ENCODE assay signal across 16 cellular contexts in genomic region chr20:25177890-25178321, GRCh38. TPM values are rescaled to one million over a fixed set of nuclear protein-coding genes. Genes with fewer than 3 reads are reported as not detected.
DNase-seq lines count a peak whose midpoint lies in the region; ATAC-seq and TF ChIP-seq lines count a peak whose summit lies in the region.
"Had no signal": no experiment of that assay in that cellular context is flagged by ENCODE, and none has a peak within 500 bp of the region (broad histone marks: within the 10 kb centered on the region; RNA-seq: fewer than 3 reads in every experiment).

No MANE protein-coding gene starts in this region.

- no peaks in the 10 kb centered on the region for H3K9me3 ChIP-seq in body of pancreas

- intact Hi-C loops in body of pancreas (cut with DNase I), result no loop called here

- peaks cover 26% of the 10 kb centered on the region for H3K4me1 ChIP-seq in body of pancreas
- H3K4me1 ChIP-seq: BLaER1 treated with 17β-estradiol and CSF1 and Interleukin-3, amounts not matched to agents 10 nM and 100 nM had no signal

- in situ Hi-C loops in ACHN (cut with HindIII; ENCODE audit: low pct_ligation_motif_present, low pct_unique_long_range_greater_than_20kb, low sequenced_read_pairs), result no loop called here

- WGBS in body of pancreas, 2 donors, result 36 to 45% methylated on average over 2 of the region's 2 CpGs

- no peak for TF ChIP-seq CTCF in body of pancreas (IDR thresholded peaks at IDR 0.05)

- H3K27ac ChIP-seq in body of pancreas, result peak overlapping the region; percentile 30 to 75 (median 56)
- H3K27ac ChIP-seq: BLaER1 treated with 17β-estradiol and CSF1 and Interleukin-3, amounts not matched to agents 10 nM and 100 nM had no signal

- no peak for TF ChIP-seq POLR2A in body of pancreas (IDR thresholded peaks at IDR 0.05)

- H3K36me3 ChIP-seq in body of pancreas (replicated peaks in 1 of 2; ENCODE audit: insufficient read depth in 1 of 2, low read depth in 2 of 2), result no peaks in the 10 kb centered on the region
- H3K36me3 ChIP-seq: BLaER1 treated with 17β-estradiol and CSF1 and Interleukin-3, amounts not matched to agents 10 nM and 100 nM had no signal

- DNase-seq in ELR (ENCODE audit: low read depth) (peak; percentile 56), NCI-H2081 treated with DMSO at 0.1 percent for 48 hours (lab: John Stamatoyannopoulos, UW) (peak; percentile 53), body of pancreas (peak; percentile 60 to 82 (median 76)), mucosa of gallbladder (ENCODE audit: low spot score) (peak; percentile 34), ACHN (no peak)
- DNase-seq in activated naive CD4-positive, alpha-beta T cell treated with anti-CD3 and anti-CD28 coated beads, Interleukin-2, amount 50 U/mL, for 16 hours, result no peak
- DNase-seq: activated CD4-positive, CD25-positive, alpha-beta regulatory T cell treated with anti-CD3 and anti-CD28 coated beads, Interleukin-2, amount 50 U/mL, for 72 hours; activated T-cell treated with anti-CD3 and anti-CD28 coated beads for 4 hours; GF-D8; H7; retina; stimulated activated CD4-positive, alpha-beta T cell treated with anti-CD3 and anti-CD28 coated beads, Interleukin-2, amount 100 ng/mL, for 48 hours; stimulated activated naive CD4-positive, alpha-beta T cell treated with Interleukin-2 at 50 U/mL for 16 hours had no signal

- no peak overlapping the region for H3K4me3 ChIP-seq in body of pancreas
- H3K4me3 ChIP-seq: BLaER1 treated with 17β-estradiol and CSF1 and Interleukin-3, amounts not matched to agents 10 nM and 100 nM had no signal

- H3K27me3 ChIP-seq in body of pancreas, result no peaks in the 10 kb centered on the region
- H3K27me3 ChIP-seq: BLaER1 treated with 17β-estradiol and CSF1 and Interleukin-3, amounts not matched to agents 10 nM and 100 nM had no signal

- peak; percentile 91 for ATAC-seq in body of pancreas
- ATAC-seq in HG03521 (IDR thresholded peaks at IDR 0.05; ENCODE audit: unreplicated experiment), result no peak
- no peak for ATAC-seq in GM18861 (IDR thresholded peaks at IDR 0.05; ENCODE audit: unreplicated experiment)

RNA-seq across cellular contexts. Expression of gene ENTPD6, which starts 17.6 kb away (rescaled TPM):
- 10 to 100 TPM; 59.9 to 79.8 TPM for total RNA-seq in body of pancreas
- total RNA-seq in mucosa of gallbladder, result 133 TPM

Comparison
In these comparisons a context has a peak if more than half of its experiments do, and no peak if none do; other contexts are left out.
1. DNase-seq: peak in ELR (single experiment), NCI-H2081 treated with DMSO at 0.1 percent for 48 hours (single experiment), body of pancreas (4 of 4) and mucosa of gallbladder (single experiment); none in ACHN (single experiment) and activated naive CD4-positive, alpha-beta T cell treated with anti-CD3 and anti-CD28 coated beads, Interleukin-2, amount 50 U/mL, for 16 hours (single experiment).